Comparison of ENCODE assay signal across 1 cellular context in genomic region chr2:26957524-26957923, GRCh38.
TF ChIP-seq lines count a peak whose summit lies in the region.

No MANE protein-coding gene starts in this region.

TF ChIP-seq in GM23338, 12 proteins besides CTCF, POLR2A, EP300 and RAD21 (continued from another document):
- no peak for TF ChIP-seq EZH2 (IDR thresholded peaks at IDR 0.05; ENCODE audit: low read depth, unreplicated experiment)
- no peak for TF ChIP-seq ZNF114 (CRISPR knock-in tag; IDR thresholded peaks at IDR 0.05)
- no peak for TF ChIP-seq NANOG (IDR thresholded peaks at IDR 0.05; ENCODE audit: borderline replicate concordance)
- no peak for TF ChIP-seq CREB1 (CRISPR knock-in tag; IDR thresholded peaks at IDR 0.05; ENCODE audit: low read depth)
